ENCODE assay signal across 4 cellular contexts in the genomic region with DNA sequence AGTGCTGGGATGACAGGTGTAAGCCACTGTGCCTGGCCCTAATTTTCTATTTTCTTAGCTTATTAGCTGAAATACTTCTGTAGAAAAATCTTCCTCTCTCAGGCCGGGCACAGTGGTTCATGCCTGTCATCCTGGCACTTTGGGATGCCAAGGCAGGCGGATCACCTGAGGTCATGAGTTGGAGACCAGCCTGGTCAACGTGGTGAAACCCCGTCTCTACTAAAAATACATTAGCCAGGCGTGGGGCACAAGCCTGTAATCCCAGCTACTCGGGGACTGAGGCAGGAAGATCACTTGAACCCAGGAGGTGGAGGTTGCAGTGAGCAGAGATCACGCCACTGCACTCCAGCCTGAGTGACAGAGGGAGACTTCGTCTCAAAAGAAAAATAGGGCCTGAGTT. TPM values are rescaled to one million over a fixed set of nuclear protein-coding genes. Genes with fewer than 3 reads are reported as not detected.
"Had no signal": no experiment of that assay in that cellular context is flagged by ENCODE, and none has a peak within 500 bp of the region (broad histone marks: within the 10 kb centered on the region; RNA-seq: fewer than 3 reads in every experiment).

No MANE protein-coding gene starts in this region.

RNA-seq across cellular contexts. Expression of gene FOXR1, which starts 12.8 kb away (rescaled TPM):
- total RNA-seq: LHCN-M2, M059J, MCF 10A, NCI-H460 had no signal

RNA-seq across cellular contexts. Expression of gene UPK2, which starts 28.2 kb away (rescaled TPM):
- total RNA-seq: LHCN-M2, M059J, MCF 10A, NCI-H460 had no signal
